1 cellular context compared by ENCODE assay signal in the genomic region with DNA sequence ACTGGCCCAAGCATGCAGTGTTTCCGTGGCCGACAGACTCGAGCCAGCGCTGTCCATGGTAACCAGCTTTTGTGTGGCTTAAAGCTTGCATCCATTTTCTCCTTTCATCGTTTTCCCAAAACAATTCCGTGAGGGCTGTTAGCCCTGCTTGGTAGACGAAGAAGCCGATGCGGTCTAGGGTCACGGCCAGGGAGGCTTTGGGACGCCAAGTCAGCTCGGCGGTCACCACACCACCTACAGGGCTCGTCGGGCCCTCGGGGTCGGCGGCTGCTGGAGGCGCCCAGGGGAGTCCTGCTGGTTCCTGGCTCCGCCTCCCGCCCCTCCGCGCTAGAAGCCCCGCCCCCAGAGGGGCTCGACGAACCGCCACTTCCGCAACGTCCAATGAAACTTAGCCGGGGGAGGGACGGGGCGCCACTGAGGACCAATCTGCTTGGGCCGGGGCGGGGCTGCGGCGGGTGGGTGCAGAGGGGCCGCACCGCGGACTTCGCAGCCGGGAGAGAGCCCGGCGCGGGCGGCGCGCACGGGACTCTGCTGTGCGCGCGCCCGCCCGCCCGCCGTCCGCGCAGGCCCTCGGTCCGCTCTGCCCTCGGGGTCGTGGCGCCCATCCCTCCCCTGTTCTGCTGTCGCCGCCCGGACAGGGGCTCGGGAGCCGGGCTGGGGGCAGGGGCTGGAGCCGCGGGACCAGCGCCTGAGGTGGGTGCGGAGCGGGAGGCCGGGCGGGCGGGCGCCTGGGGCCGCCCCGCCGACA.
TF ChIP-seq lines count a peak whose summit lies in the region.

A gene with protein sequence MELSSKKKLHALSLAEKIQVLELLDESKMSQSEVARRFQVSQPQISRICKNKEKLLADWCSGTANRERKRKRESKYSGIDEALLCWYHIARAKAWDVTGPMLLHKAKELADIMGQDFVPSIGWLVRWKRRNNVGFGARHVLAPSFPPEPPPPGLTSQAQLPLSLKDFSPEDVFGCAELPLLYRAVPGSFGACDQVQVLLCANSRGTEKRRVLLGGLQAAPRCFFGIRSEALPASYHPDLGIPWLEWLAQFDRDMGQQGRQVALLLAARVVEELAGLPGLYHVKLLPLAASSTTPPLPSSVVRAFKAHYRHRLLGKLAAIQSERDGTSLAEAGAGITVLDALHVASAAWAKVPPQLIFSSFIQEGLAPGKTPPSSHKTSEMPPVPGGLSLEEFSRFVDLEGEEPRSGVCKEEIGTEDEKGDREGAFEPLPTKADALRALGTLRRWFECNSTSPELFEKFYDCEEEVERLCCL (plus strand): TSS at position 487 of the 748 bp plus-strand sequence. CDS start 1,058 bp downstream, outside the sequence.

TF ChIP-seq in SK-N-SH, 30 proteins besides CTCF, POLR2A, EP300 and RAD21 (continued from another document):
- TF ChIP-seq, protein P1, sequence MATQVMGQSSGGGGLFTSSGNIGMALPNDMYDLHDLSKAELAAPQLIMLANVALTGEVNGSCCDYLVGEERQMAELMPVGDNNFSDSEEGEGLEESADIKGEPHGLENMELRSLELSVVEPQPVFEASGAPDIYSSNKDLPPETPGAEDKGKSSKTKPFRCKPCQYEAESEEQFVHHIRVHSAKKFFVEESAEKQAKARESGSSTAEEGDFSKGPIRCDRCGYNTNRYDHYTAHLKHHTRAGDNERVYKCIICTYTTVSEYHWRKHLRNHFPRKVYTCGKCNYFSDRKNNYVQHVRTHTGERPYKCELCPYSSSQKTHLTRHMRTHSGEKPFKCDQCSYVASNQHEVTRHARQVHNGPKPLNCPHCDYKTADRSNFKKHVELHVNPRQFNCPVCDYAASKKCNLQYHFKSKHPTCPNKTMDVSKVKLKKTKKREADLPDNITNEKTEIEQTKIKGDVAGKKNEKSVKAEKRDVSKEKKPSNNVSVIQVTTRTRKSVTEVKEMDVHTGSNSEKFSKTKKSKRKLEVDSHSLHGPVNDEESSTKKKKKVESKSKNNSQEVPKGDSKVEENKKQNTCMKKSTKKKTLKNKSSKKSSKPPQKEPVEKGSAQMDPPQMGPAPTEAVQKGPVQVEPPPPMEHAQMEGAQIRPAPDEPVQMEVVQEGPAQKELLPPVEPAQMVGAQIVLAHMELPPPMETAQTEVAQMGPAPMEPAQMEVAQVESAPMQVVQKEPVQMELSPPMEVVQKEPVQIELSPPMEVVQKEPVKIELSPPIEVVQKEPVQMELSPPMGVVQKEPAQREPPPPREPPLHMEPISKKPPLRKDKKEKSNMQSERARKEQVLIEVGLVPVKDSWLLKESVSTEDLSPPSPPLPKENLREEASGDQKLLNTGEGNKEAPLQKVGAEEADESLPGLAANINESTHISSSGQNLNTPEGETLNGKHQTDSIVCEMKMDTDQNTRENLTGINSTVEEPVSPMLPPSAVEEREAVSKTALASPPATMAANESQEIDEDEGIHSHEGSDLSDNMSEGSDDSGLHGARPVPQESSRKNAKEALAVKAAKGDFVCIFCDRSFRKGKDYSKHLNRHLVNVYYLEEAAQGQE (IDR thresholded peaks at IDR 0.05; ENCODE audit: low read depth, low read length) = peak; percentile 97
- 0 out of 2 replicates have a peak, but pooled peaks have one; percentile 37 for TF ChIP-seq TAF1 (IDR thresholded peaks at IDR 0.05; ENCODE audit: borderline replicate concordance, low read depth, low read length)
- TF ChIP-seq RCOR1 (IDR thresholded peaks at IDR 0.05; ENCODE audit: low read length) = no peak
- peak; percentile 15; the same call in 1 of the 2 replicates for TF ChIP-seq POLR2AphosphoS5 (IDR thresholded peaks at IDR 0.05; ENCODE audit: low read depth, low read length)
- TF ChIP-seq, protein P2, sequence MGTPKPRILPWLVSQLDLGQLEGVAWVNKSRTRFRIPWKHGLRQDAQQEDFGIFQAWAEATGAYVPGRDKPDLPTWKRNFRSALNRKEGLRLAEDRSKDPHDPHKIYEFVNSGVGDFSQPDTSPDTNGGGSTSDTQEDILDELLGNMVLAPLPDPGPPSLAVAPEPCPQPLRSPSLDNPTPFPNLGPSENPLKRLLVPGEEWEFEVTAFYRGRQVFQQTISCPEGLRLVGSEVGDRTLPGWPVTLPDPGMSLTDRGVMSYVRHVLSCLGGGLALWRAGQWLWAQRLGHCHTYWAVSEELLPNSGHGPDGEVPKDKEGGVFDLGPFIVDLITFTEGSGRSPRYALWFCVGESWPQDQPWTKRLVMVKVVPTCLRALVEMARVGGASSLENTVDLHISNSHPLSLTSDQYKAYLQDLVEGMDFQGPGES (IDR thresholded peaks at IDR 0.05; ENCODE audit: low read depth, low read length) = peak; percentile 51; the same call in 1 of the 2 replicates
